ENCODE assay signal across 17 cellular contexts in the genomic region with DNA sequence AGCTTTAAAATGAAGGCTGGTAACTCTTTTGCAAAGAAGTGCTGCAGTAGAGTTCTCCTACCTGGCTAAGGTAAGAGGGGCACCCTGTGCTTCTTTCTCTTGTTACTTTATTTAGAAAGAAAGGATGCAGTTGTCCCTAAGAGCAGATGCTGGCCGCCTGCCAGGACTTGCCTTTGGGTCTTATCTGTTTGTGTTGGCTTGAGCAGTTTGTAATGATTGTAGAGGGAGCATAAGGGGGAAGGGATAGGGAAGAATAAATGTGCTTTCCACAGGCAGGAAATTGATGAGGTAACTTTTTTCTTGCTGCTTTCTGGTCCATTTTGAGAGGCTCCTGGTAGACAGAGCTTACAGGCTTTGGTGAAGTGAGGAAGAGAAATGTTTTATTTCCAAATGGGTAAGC.
A peak's percentile ranks its signal among the peaks of the same experiment; 100 is the strongest.
DNase-seq lines count a peak whose midpoint lies in the region; ATAC-seq and TF ChIP-seq lines count a peak whose summit lies in the region.
"Had no signal": no experiment of that assay in that cellular context is flagged by ENCODE, and none has a peak within 500 bp of the region (broad histone marks: within the 10 kb centered on the region; RNA-seq: fewer than 3 reads in every experiment).

No MANE protein-coding gene starts in this region.

- H3K4me3 ChIP-seq in BE2C (ENCODE audit: low read depth, low read length) (no peak overlapping the region), SJCRH30 (no peak overlapping the region), left ventricle myocardium inferior (no peak overlapping the region), HAP-1 (no peak overlapping the region)
- H3K4me3 ChIP-seq: uterus had no signal

- H3K27ac Mint-ChIP-seq in progenitor cell of endocrine pancreas, result no peak overlapping the region
- H3K27ac Mint-ChIP-seq in activated naive CD8-positive, alpha-beta T cell treated with anti-CD3 and anti-CD28 coated beads, Interleukin-2, amount 50 U/mL, for 24 hours, result no peak overlapping the region
- H3K27ac Mint-ChIP-seq: activated CD4-positive, alpha-beta memory T cell treated with anti-CD3 and anti-CD28 coated beads, Interleukin-2, amount 10 ng/mL, durations not matched to agents 7 days and 5 days; activated naive CD4-positive, alpha-beta T cell treated with anti-CD3 and anti-CD28 coated beads, Interleukin-2, amount 10 ng/mL, durations not matched to agents 7 days and 5 days had no signal

- H3K36me3 ChIP-seq in BE2C (no peaks in the 10 kb centered on the region), SJCRH30 (no peaks in the 10 kb centered on the region), left ventricle myocardium inferior (no peaks in the 10 kb centered on the region), HAP-1 (replicated peaks) (no peaks in the 10 kb centered on the region)
- H3K36me3 ChIP-seq: uterus had no signal

- in situ Hi-C loops in HAP-1 (cut with MboI; ENCODE audit: low sequenced_read_pairs), result no loop called here

- no peak overlapping the region for H3K4me3 Mint-ChIP-seq in progenitor cell of endocrine pancreas (ENCODE audit: low read depth)
- no peak overlapping the region for H3K4me3 Mint-ChIP-seq in activated naive CD8-positive, alpha-beta T cell treated with anti-CD3 and anti-CD28 coated beads, Interleukin-2, amount 50 U/mL, for 24 hours
- H3K4me3 Mint-ChIP-seq: activated CD4-positive, alpha-beta memory T cell treated with anti-CD3 and anti-CD28 coated beads, Interleukin-2, amount 10 ng/mL, durations not matched to agents 7 days and 5 days; activated naive CD4-positive, alpha-beta T cell treated with anti-CD3 and anti-CD28 coated beads, Interleukin-2, amount 10 ng/mL, durations not matched to agents 7 days and 5 days had no signal

- peaks cover 2% of the 10 kb centered on the region for H3K27me3 Mint-ChIP-seq in progenitor cell of endocrine pancreas
- no peaks in the 10 kb centered on the region for H3K27me3 Mint-ChIP-seq in activated naive CD8-positive, alpha-beta T cell treated with anti-CD3 and anti-CD28 coated beads, Interleukin-2, amount 50 U/mL, for 24 hours
- H3K27me3 Mint-ChIP-seq: activated CD4-positive, alpha-beta memory T cell treated with anti-CD3 and anti-CD28 coated beads, Interleukin-2, amount 10 ng/mL, durations not matched to agents 7 days and 5 days had no signal

- no peaks in the 10 kb centered on the region for H3K36me3 Mint-ChIP-seq in progenitor cell of endocrine pancreas (ENCODE audit: insufficient read depth)
- no peaks in the 10 kb centered on the region for H3K36me3 Mint-ChIP-seq in activated naive CD8-positive, alpha-beta T cell treated with anti-CD3 and anti-CD28 coated beads, Interleukin-2, amount 50 U/mL, for 24 hours (ENCODE audit: low read depth)
- H3K36me3 Mint-ChIP-seq: activated naive CD4-positive, alpha-beta T cell treated with anti-CD3 and anti-CD28 coated beads, Interleukin-2, amount 10 ng/mL, durations not matched to agents 7 days and 5 days had no signal

- no peak overlapping the region for H3K27ac ChIP-seq in SJCRH30
- no peak overlapping the region for H3K27ac ChIP-seq in left ventricle myocardium inferior (replicated peaks)
- H3K27ac ChIP-seq: foreskin keratinocyte, KMS-11, uterus had no signal

- H3K4me1 ChIP-seq in BE2C, result peaks cover 24% of the 10 kb centered on the region
- H3K4me1 ChIP-seq in SJCRH30, result peaks cover 16% of the 10 kb centered on the region
- peaks cover 13% of the 10 kb centered on the region for H3K4me1 ChIP-seq in left ventricle myocardium inferior
- no peaks in the 10 kb centered on the region for H3K4me1 ChIP-seq in HAP-1
- H3K4me1 ChIP-seq: foreskin keratinocyte, uterus had no signal

- H3K9me3 ChIP-seq in BE2C (no peaks in the 10 kb centered on the region), SJCRH30 (replicated peaks) (no peaks in the 10 kb centered on the region; the same call in 1 of the 2 replicates), left ventricle myocardium inferior (replicated peaks) (no peaks in the 10 kb centered on the region), HAP-1 (no peaks in the 10 kb centered on the region)
- H3K9me3 ChIP-seq: uterus had no signal

- no peak for TF ChIP-seq CTCF in BE2C (IDR thresholded peaks at IDR 0.05; ENCODE audit: low read depth, low read length)
- TF ChIP-seq CTCF in left ventricle myocardium inferior (IDR thresholded peaks at IDR 0.05; ENCODE audit: borderline replicate concordance), result no peak
- no peak for TF ChIP-seq CTCF in progenitor cell of endocrine pancreas (IDR thresholded peaks at IDR 0.05; ENCODE audit: unreplicated experiment)

- peaks cover 8% of the 10 kb centered on the region for H3K4me1 Mint-ChIP-seq in progenitor cell of endocrine pancreas (ENCODE audit: low read depth)
- no peaks in the 10 kb centered on the region for H3K4me1 Mint-ChIP-seq in activated naive CD8-positive, alpha-beta T cell treated with anti-CD3 and anti-CD28 coated beads, Interleukin-2, amount 50 U/mL, for 24 hours
- H3K4me1 Mint-ChIP-seq: activated CD4-positive, alpha-beta memory T cell treated with anti-CD3 and anti-CD28 coated beads, Interleukin-2, amount 10 ng/mL, durations not matched to agents 7 days and 5 days; activated naive CD4-positive, alpha-beta T cell treated with anti-CD3 and anti-CD28 coated beads, Interleukin-2, amount 10 ng/mL, durations not matched to agents 7 days and 5 days had no signal

- intact Hi-C loops in left ventricle myocardium inferior (cut with micrococcal nuclease), result no loop called here

- H3K27me3 ChIP-seq in BE2C (no peaks in the 10 kb centered on the region), SJCRH30 (no peaks in the 10 kb centered on the region), left ventricle myocardium inferior (ENCODE audit: low read depth) (no peaks in the 10 kb centered on the region), HAP-1 (ENCODE audit: low read depth) (no peaks in the 10 kb centered on the region)
- H3K27me3 ChIP-seq: foreskin keratinocyte, uterus had no signal

- H3K9me3 Mint-ChIP-seq in progenitor cell of endocrine pancreas (ENCODE audit: low read depth), result no peaks in the 10 kb centered on the region
- H3K9me3 Mint-ChIP-seq in activated naive CD8-positive, alpha-beta T cell treated with anti-CD3 and anti-CD28 coated beads, Interleukin-2, amount 50 U/mL, for 24 hours, result no peaks in the 10 kb centered on the region
- H3K9me3 Mint-ChIP-seq: activated CD4-positive, alpha-beta memory T cell treated with anti-CD3 and anti-CD28 coated beads, Interleukin-2, amount 10 ng/mL, durations not matched to agents 7 days and 5 days; activated naive CD4-positive, alpha-beta T cell treated with anti-CD3 and anti-CD28 coated beads, Interleukin-2, amount 10 ng/mL, durations not matched to agents 7 days and 5 days had no signal

- DNase-seq in BE2C, result peak; percentile 78
- DNase-seq in HT1080 (ENCODE audit: low read depth), result peak; percentile 25
- peak; percentile 49 to 78 for DNase-seq in SJCRH30
- DNase-seq in left ventricle myocardium inferior, result peak; percentile 64
- DNase-seq in progenitor cell of endocrine pancreas (ENCODE audit: low spot score, unreplicated experiment), result no peak
- no peak for DNase-seq in activated naive CD8-positive, alpha-beta T cell treated with anti-CD3 and anti-CD28 coated beads, Interleukin-2, amount 50 U/mL, for 24 hours
- no peak for DNase-seq in HAP-1 (ENCODE audit: low spot score in 2 of 2)
- DNase-seq in nucleus accumbens (lab: John Stamatoyannopoulos, UW), result no peak
- DNase-seq: activated CD4-positive, alpha-beta memory T cell treated with anti-CD3 and anti-CD28 coated beads, Interleukin-2, amount 10 ng/mL, durations not matched to agents 7 days and 5 days; activated naive CD4-positive, alpha-beta T cell treated with anti-CD3 and anti-CD28 coated beads, Interleukin-2, amount 10 ng/mL, durations not matched to agents 7 days and 5 days; foreskin keratinocyte; kidney; NCI-H526 treated with DMSO at 0.1 percent for 48 hours; stimulated activated CD8-positive, alpha-beta memory T cell treated with anti-CD3 and anti-CD28 coated beads, Interleukin-4, amount 100 ng/mL, for 48 hours; T-helper 1 cell; uterus had no signal

- ATAC-seq in activated naive CD8-positive, alpha-beta T cell treated with anti-CD3 and anti-CD28 coated beads, Interleukin-2, amount 50 U/mL, for 24 hours, result no peak
- ATAC-seq: foreskin keratinocyte had no signal

Comparison
In these comparisons a context has a peak if more than half of its experiments do, and no peak if none do; other contexts are left out.
1. DNase-seq: peak in BE2C (single experiment), HT1080 (single experiment), SJCRH30 (2 of 2) and left ventricle myocardium inferior (single experiment); none in progenitor cell of endocrine pancreas (single experiment), activated naive CD8-positive, alpha-beta T cell treated with anti-CD3 and anti-CD28 coated beads, Interleukin-2, amount 50 U/mL, for 24 hours (single experiment), HAP-1 (0 of 2) and nucleus accumbens (0 of 56).